In genomic region chr10:97459933-97460332, GRCh38 we compare ENCODE assay signal across 19 cellular contexts.
"Had no signal": no experiment of that assay in that cellular context is flagged by ENCODE, and none has a peak within 500 bp of the region (broad histone marks: within the 10 kb centered on the region; RNA-seq: fewer than 3 reads in every experiment).

No MANE protein-coding gene starts in this region.

- H3K27me3 Mint-ChIP-seq: activated CD4-positive, alpha-beta T cell treated with anti-CD3 and anti-CD28 coated beads, Interleukin-2, amount 10 ng/mL, durations not matched to agents 24 days and 14 days; stimulated activated memory B cell treated with anti-CD40 and anti-IgM and Interleukin-4, amounts not matched to agents 10 μg/mL and 1 μg/mL and 100 μg/mL, for 72 hours had no signal

- ATAC-seq: heart left ventricle; left cardiac atrium; right lobe of liver; stimulated activated memory B cell treated with anti-CD40 and anti-IgM and Interleukin-4, amounts not matched to agents 10 μg/mL and 1 μg/mL and 100 μg/mL, for 72 hours had no signal

- H3K9me3 Mint-ChIP-seq: activated CD4-positive, alpha-beta T cell treated with anti-CD3 and anti-CD28 coated beads, Interleukin-2, amount 10 ng/mL, durations not matched to agents 24 days and 14 days; nephron; stimulated activated memory B cell treated with anti-CD40 and anti-IgM and Interleukin-4, amounts not matched to agents 10 μg/mL and 1 μg/mL and 100 μg/mL, for 72 hours had no signal

- FAIRE-seq: small intestine had no signal

- H3K27ac Mint-ChIP-seq: activated CD4-positive, alpha-beta T cell treated with anti-CD3 and anti-CD28 coated beads, Interleukin-2, amount 10 ng/mL, durations not matched to agents 24 days and 14 days; nephron had no signal

- H3K4me3 Mint-ChIP-seq: activated CD4-positive, alpha-beta T cell treated with anti-CD3 and anti-CD28 coated beads, Interleukin-2, amount 10 ng/mL, durations not matched to agents 24 days and 14 days; nephron; stimulated activated memory B cell treated with anti-CD40 and anti-IgM and Interleukin-4, amounts not matched to agents 10 μg/mL and 1 μg/mL and 100 μg/mL, for 72 hours had no signal

- H3K4me1 Mint-ChIP-seq: stimulated activated memory B cell treated with anti-CD40 and anti-IgM and Interleukin-4, amounts not matched to agents 10 μg/mL and 1 μg/mL and 100 μg/mL, for 72 hours had no signal

- DNase-seq: activated CD4-positive, alpha-beta T cell treated with anti-CD3 and anti-CD28 coated beads, Interleukin-2, amount 10 ng/mL, durations not matched to agents 24 days and 14 days; activated CD8-positive, alpha-beta memory T cell treated with anti-CD3 and anti-CD28 coated beads, Interleukin-2, amount 50 U/mL, for 48 hours; aorta; central memory CD4-positive, alpha-beta T cell; colonic mucosa; dorsolateral prefrontal cortex; islet precursor cell; left cardiac atrium; midbrain; nucleus accumbens; right lobe of liver; SJCRH30; small intestine; stimulated activated CD4-positive, alpha-beta T cell treated with anti-CD3 and anti-CD28 coated beads, Interleukin-2, amount 100 ng/mL, for 24 hours; trophoblast cell; uterus had no signal
